Comparison of ENCODE assay signal across 13 cellular contexts in genomic region chr14:95530461-95531170, GRCh38. TPM values are rescaled to one million over a fixed set of nuclear protein-coding genes. Genes with fewer than 3 reads are reported as not detected.
DNase-seq lines count a peak whose midpoint lies in the region; ATAC-seq, FAIRE-seq and TF ChIP-seq lines count a peak whose summit lies in the region.
"Had no signal": no experiment of that assay in that cellular context is flagged by ENCODE, and none has a peak within 500 bp of the region (broad histone marks: within the 10 kb centered on the region; RNA-seq: fewer than 3 reads in every experiment).

No MANE protein-coding gene starts in this region.

- no peak overlapping the region for H2AFZ ChIP-seq in HepG2 (ENCODE audit: low read length)

- H3K27ac ChIP-seq in HepG2 (ENCODE audit: extremely low read length, insufficient read depth, low read length), result no peak overlapping the region
- H3K27ac ChIP-seq: lower lobe of right lung had no signal

- H3K4me1 ChIP-seq in HepG2 (ENCODE audit: insufficient read depth, low read length), result peaks cover 59% of the 10 kb centered on the region

- no peak for DNase-seq in stimulated activated naive CD8-positive, alpha-beta T cell treated with anti-CD3 and anti-CD28 coated beads, Interleukin-15, Interleukin-2, amounts not matched to agents 100 U/mL and 50 U/mL, for 24 hours
- DNase-seq in activated naive CD8-positive, alpha-beta T cell treated with anti-CD3 and anti-CD28 coated beads for 36 hours, result no peak
- DNase-seq in HepG2 (ENCODE audit: low spot score) (no peak), G401 (ENCODE audit: low spot score) (no peak), DMS79 (lab: John Stamatoyannopoulos, UW) (no peak), HEK293T (ENCODE audit: extremely low spot score) (no peak)
- DNase-seq: C1 segment of cervical spinal cord, cortex of kidney, lower lobe of right lung, NCI-H1092, T-cell had no signal

- in situ Hi-C loops in HepG2 (cut with HindIII; ENCODE audit: extremely low pct_ligation_motif_present, low pct_unique_long_range_greater_than_20kb) (loop anchor here (5.0 kb wide), 1 partner anchor 88 kb away; no protein-coding TSS in a partner anchor), G401 (cut with HindIII; ENCODE audit: low sequenced_read_pairs) (no loop called here)

- H3K36me3 Mint-ChIP-seq in stimulated activated naive CD8-positive, alpha-beta T cell treated with anti-CD3 and anti-CD28 coated beads, Interleukin-15, Interleukin-2, amounts not matched to agents 100 ng/mL and 50 ng/mL, for 24 hours (ENCODE audit: low read depth), result peaks cover 41% of the 10 kb centered on the region
- H3K36me3 Mint-ChIP-seq in activated naive CD8-positive, alpha-beta T cell treated with anti-CD3 and anti-CD28 coated beads for 36 hours, result peaks cover 36% of the 10 kb centered on the region

- H3K79me2 ChIP-seq in HepG2 (ENCODE audit: insufficient read depth, low read length), result peaks cover 77% of the 10 kb centered on the region

- ATAC-seq in stimulated activated naive CD8-positive, alpha-beta T cell treated with anti-CD3 and anti-CD28 coated beads, Interleukin-15, Interleukin-2, amounts not matched to agents 100 U/mL and 50 U/mL, for 24 hours, result no peak
- ATAC-seq in HepG2 (no peak), GM21825 (IDR thresholded peaks at IDR 0.05; ENCODE audit: unreplicated experiment) (no peak)
- ATAC-seq: lower lobe of right lung, T-cell had no signal

- intact Hi-C loops in HepG2 (cut with micrococcal nuclease; ENCODE audit: unreplicated experiment), result no loop called here

- H3K4me2 ChIP-seq in HepG2 (ENCODE audit: low read depth, low read length), result peak overlapping the region; percentile 97

- peaks cover 0 to 2% of the 10 kb centered on the region in 2 experiments; a peak in 1 of 5 replicates for H3K27me3 ChIP-seq in HepG2 (ENCODE audit: control insufficient read depth in 1 of 2, insufficient read depth in 2 of 2, low read length in 2 of 2)

- 74% methylated on average over 9 of the region's 9 CpGs for WGBS in HepG2 (ENCODE audit: low lambda C conversion rate)

- TF ChIP-seq EP300 in HepG2 (IDR thresholded peaks at IDR 0.05; ENCODE audit: low read depth in 2 of 2, low read length in 2 of 2), result no peak
- TF ChIP-seq EP300 in HepG2 (CRISPR knock-in tag; IDR thresholded peaks at IDR 0.05; ENCODE audit: borderline replicate concordance), result no peak

- CTCF ChIA-PET in HepG2 (lab: Yijun Ruan, JAX; ENCODE audit: low intra/inter-chr PET ratio, low total read pairs), result no interaction called here
- CTCF ChIA-PET in HEK293T (lab: Yijun Ruan, JAX), result interaction anchor here (1.2 kb wide), 1 partner anchor 88 kb away, joined by 4 read pairs; no protein-coding TSS in a partner anchor

- H3K27me3 Mint-ChIP-seq in stimulated activated naive CD8-positive, alpha-beta T cell treated with anti-CD3 and anti-CD28 coated beads, Interleukin-15, Interleukin-2, amounts not matched to agents 100 ng/mL and 50 ng/mL, for 24 hours, result no peaks in the 10 kb centered on the region
- no peaks in the 10 kb centered on the region for H3K27me3 Mint-ChIP-seq in activated naive CD8-positive, alpha-beta T cell treated with anti-CD3 and anti-CD28 coated beads for 36 hours
- H3K27me3 Mint-ChIP-seq: T-cell had no signal

- no peak for TF ChIP-seq POLR2A in HepG2 (IDR thresholded peaks at IDR 0.05; ENCODE audit: insufficient read depth in 1 of 2, low read depth in 2 of 2, low read length in 2 of 2)

- peak overlapping the region in 1 of 3 experiments; percentile 88; a peak in 2 of 6 replicates for H3K4me3 ChIP-seq in HepG2 (replicated peaks in 1 of 3; ENCODE audit: insufficient read depth in 1 of 3, low read depth in 2 of 3, low read length in 3 of 3)
- H3K4me3 ChIP-seq: lower lobe of right lung had no signal

- peaks cover 57% of the 10 kb centered on the region for H3K4me1 Mint-ChIP-seq in stimulated activated naive CD8-positive, alpha-beta T cell treated with anti-CD3 and anti-CD28 coated beads, Interleukin-15, Interleukin-2, amounts not matched to agents 100 ng/mL and 50 ng/mL, for 24 hours (ENCODE audit: low read depth)
- peaks cover 50% of the 10 kb centered on the region for H3K4me1 Mint-ChIP-seq in activated naive CD8-positive, alpha-beta T cell treated with anti-CD3 and anti-CD28 coated beads for 36 hours

- peaks cover 3% of the 10 kb centered on the region; the same call in 1 of the 2 replicates for H4K20me1 ChIP-seq in HepG2 (ENCODE audit: insufficient read depth, low read length)

- no TSS peak for BruUV-seq in HepG2 (replicated peaks; lab: Mats Ljungman, UMichigan)

- H3K36me3 ChIP-seq in HepG2 (replicated peaks in 1 of 2; ENCODE audit: control insufficient read depth in 1 of 2, insufficient read depth in 2 of 2, low read length in 2 of 2), result peaks cover 0 to 5% of the 10 kb centered on the region in 2 experiments; a peak in 1 of 5 replicates
- H3K36me3 ChIP-seq: lower lobe of right lung had no signal

- H3K27ac Mint-ChIP-seq in stimulated activated naive CD8-positive, alpha-beta T cell treated with anti-CD3 and anti-CD28 coated beads, Interleukin-15, Interleukin-2, amounts not matched to agents 100 ng/mL and 50 ng/mL, for 24 hours, result peak overlapping the region; percentile 61
- peak overlapping the region; percentile 17 for H3K27ac Mint-ChIP-seq in activated naive CD8-positive, alpha-beta T cell treated with anti-CD3 and anti-CD28 coated beads for 36 hours

- POLR2A ChIA-PET in HepG2 (lab: Yijun Ruan, JAX), result interaction anchor here (0.9 kb wide), 1 partner anchor 86 kb away, joined by 3 read pairs; no protein-coding TSS in a partner anchor
- POLR2A ChIA-PET in HEK293T (lab: Yijun Ruan, JAX), result no interaction called here

- TF ChIP-seq CTCF in HepG2 (CRISPR knock-in tag; IDR thresholded peaks at IDR 0.05), result no peak

- no peaks in the 10 kb centered on the region for H3K9me3 ChIP-seq in HepG2 (ENCODE audit: low read length)
- H3K9me3 ChIP-seq: lower lobe of right lung had no signal

- TF ChIP-seq RAD21 in HepG2 (CRISPR knock-in tag; IDR thresholded peaks at IDR 0.05), result no peak

- no peak for FAIRE-seq in HepG2 (lab: Jason Lieb, UNC)

- no peaks in the 10 kb centered on the region for H3K9me3 Mint-ChIP-seq in stimulated activated naive CD8-positive, alpha-beta T cell treated with anti-CD3 and anti-CD28 coated beads, Interleukin-15, Interleukin-2, amounts not matched to agents 100 ng/mL and 50 ng/mL, for 24 hours
- H3K9me3 Mint-ChIP-seq in activated naive CD8-positive, alpha-beta T cell treated with anti-CD3 and anti-CD28 coated beads for 36 hours, result no peaks in the 10 kb centered on the region
- H3K9me3 Mint-ChIP-seq: T-cell had no signal

- no peak overlapping the region for H3K9ac ChIP-seq in HepG2 (ENCODE audit: insufficient read depth, low read depth, low read length)

- H3K4me3 Mint-ChIP-seq in stimulated activated naive CD8-positive, alpha-beta T cell treated with anti-CD3 and anti-CD28 coated beads, Interleukin-15, Interleukin-2, amounts not matched to agents 100 ng/mL and 50 ng/mL, for 24 hours, result no peak overlapping the region
- H3K4me3 Mint-ChIP-seq in activated naive CD8-positive, alpha-beta T cell treated with anti-CD3 and anti-CD28 coated beads for 36 hours, result peak overlapping the region; percentile 56
- H3K4me3 Mint-ChIP-seq: T-cell had no signal

RNA-seq across cellular contexts. Expression of gene GLRX5, which starts 4.2 kb away (rescaled TPM):
- 10 to 100 TPM; 57.9 to 60.7 TPM for total RNA-seq in activated naive CD8-positive, alpha-beta T cell treated with anti-CD3 and anti-CD28 coated beads for 36 hours
- 115 and 122 TPM in 2 replicates for total RNA-seq in HepG2 (2016; rRNA removed; fragmentation: Illumina TruSeq; extraction: Trizol)
- 141 and 162 TPM in 2 replicates for total RNA-seq in HepG2 (2016; cell fraction: cytosol; rRNA removed; fragmentation: Illumina TruSeq; extraction: Trizol; ENCODE audit: low read depth)
- total RNA-seq in HepG2 (2016; cell fraction: insoluble cytoplasmic fraction; rRNA removed; fragmentation: Illumina TruSeq; extraction: Trizol), result 99.8 and 128 TPM in 2 replicates
- total RNA-seq in HepG2 (2016; cell fraction: membrane; rRNA removed; fragmentation: Illumina TruSeq; extraction: Trizol), result 204 and 226 TPM in 2 replicates
- 42.6 and 50.7 TPM in 2 replicates for total RNA-seq in HepG2 (2016; cell fraction: nucleus; rRNA removed; fragmentation: Illumina TruSeq; extraction: Trizol)
- polyA plus RNA-seq in HepG2 (2011; rRNA removed), result 115 and 146 TPM in 2 replicates
- polyA plus RNA-seq in HepG2 (2011; cell fraction: cytosol; rRNA removed), result 68.6 and 128 TPM in 2 replicates
- 20.1 and 32.1 TPM in 2 replicates for polyA plus RNA-seq in HepG2 (2011; cell fraction: nucleus; rRNA removed)
- polyA plus RNA-seq in HepG2 (2012), result 136 and 145 TPM in 2 replicates
- polyA plus RNA-seq in HepG2 (2016; cell fraction: cytosol; fragmentation: Illumina TruSeq; extraction: Trizol; ENCODE audit: low read depth), result 197 and 237 TPM in 2 replicates
- polyA plus RNA-seq in HepG2 (2016; cell fraction: insoluble cytoplasmic fraction; fragmentation: Illumina TruSeq; extraction: Trizol; ENCODE audit: low read depth), result 161 and 168 TPM in 2 replicates
- polyA plus RNA-seq in HepG2 (2016; cell fraction: membrane; fragmentation: Illumina TruSeq; extraction: Trizol; ENCODE audit: low read depth), result 243 and 290 TPM in 2 replicates
- polyA plus RNA-seq in HepG2 (2016; cell fraction: nucleus; fragmentation: Illumina TruSeq; extraction: Trizol; ENCODE audit: insufficient read depth, low read depth), result 104 and 106 TPM in 2 replicates
- 17.9 and 35.5 TPM in 2 replicates for polyA minus RNA-seq in HepG2 (2011; rRNA and poly(A)+ RNA removed; ENCODE audit: low replicate concordance)
- polyA minus RNA-seq in HepG2 (2011; cell fraction: cytosol; rRNA and poly(A)+ RNA removed), result 42.3 and 45.6 TPM in 2 replicates
- 15.8 and 23.1 TPM in 2 replicates for polyA minus RNA-seq in HepG2 (2011; cell fraction: nucleus; rRNA and poly(A)+ RNA removed)
- 104 and 105 TPM in 2 replicates for total RNA-seq in G401 (2014; rRNA removed; shearing (Covaris generic))

RNA-seq across cellular contexts. Expression of gene SYNE3, which starts 14.2 kb away (rescaled TPM):
- 10 to 100 TPM; 38.0 to 38.8 TPM for total RNA-seq in activated naive CD8-positive, alpha-beta T cell treated with anti-CD3 and anti-CD28 coated beads for 36 hours
- total RNA-seq in HepG2 (2016; rRNA removed; fragmentation: Illumina TruSeq; extraction: Trizol), result 7.8 and 9.0 TPM in 2 replicates
- total RNA-seq in HepG2 (2016; cell fraction: cytosol; rRNA removed; fragmentation: Illumina TruSeq; extraction: Trizol; ENCODE audit: low read depth), result 2.1 and 2.5 TPM in 2 replicates
- 6.6 and 8.6 TPM in 2 replicates for total RNA-seq in HepG2 (2016; cell fraction: insoluble cytoplasmic fraction; rRNA removed; fragmentation: Illumina TruSeq; extraction: Trizol)
- total RNA-seq in HepG2 (2016; cell fraction: membrane; rRNA removed; fragmentation: Illumina TruSeq; extraction: Trizol), result 2.8 and 3.5 TPM in 2 replicates
- 14.8 and 16.4 TPM in 2 replicates for total RNA-seq in HepG2 (2016; cell fraction: nucleus; rRNA removed; fragmentation: Illumina TruSeq; extraction: Trizol)
- polyA plus RNA-seq in HepG2 (2011; rRNA removed), result 8.0 and 9.3 TPM in 2 replicates
- 3.1 and 3.2 TPM in 2 replicates for polyA plus RNA-seq in HepG2 (2011; cell fraction: cytosol; rRNA removed)
- polyA plus RNA-seq in HepG2 (2011; cell fraction: nucleus; rRNA removed), result 32.7 and 44.3 TPM in 2 replicates
- polyA plus RNA-seq in HepG2 (2012), result 3.7 and 4.9 TPM in 2 replicates
- 0.24 and 0.25 TPM in 2 replicates for polyA plus RNA-seq in HepG2 (2016; cell fraction: cytosol; fragmentation: Illumina TruSeq; extraction: Trizol; ENCODE audit: low read depth)
- polyA plus RNA-seq in HepG2 (2016; cell fraction: insoluble cytoplasmic fraction; fragmentation: Illumina TruSeq; extraction: Trizol; ENCODE audit: low read depth), result 2.0 and 2.7 TPM in 2 replicates
- 0.50 and 0.55 TPM in 2 replicates for polyA plus RNA-seq in HepG2 (2016; cell fraction: membrane; fragmentation: Illumina TruSeq; extraction: Trizol; ENCODE audit: low read depth)
- 10.7 and 10.9 TPM in 2 replicates for polyA plus RNA-seq in HepG2 (2016; cell fraction: nucleus; fragmentation: Illumina TruSeq; extraction: Trizol; ENCODE audit: insufficient read depth, low read depth)
- polyA minus RNA-seq in HepG2 (2011; rRNA and poly(A)+ RNA removed; ENCODE audit: low replicate concordance), result 0.72 and 21.2 TPM in 2 replicates
- 6.8 and 8.6 TPM in 2 replicates for polyA minus RNA-seq in HepG2 (2011; cell fraction: cytosol; rRNA and poly(A)+ RNA removed)
- 43.0 and 46.7 TPM in 2 replicates for polyA minus RNA-seq in HepG2 (2011; cell fraction: nucleus; rRNA and poly(A)+ RNA removed)
- total RNA-seq in G401 (2014; rRNA removed; shearing (Covaris generic)), result 0.55 and 2.4 TPM in 2 replicates
